ENCODE assay signal across 15 cellular contexts in genomic region chr7:80826520-80827237, GRCh38.
A peak's percentile ranks its signal among the peaks of the same experiment; 100 is the strongest.
DNase-seq lines count a peak whose midpoint lies in the region; ATAC-seq and TF ChIP-seq lines count a peak whose summit lies in the region.
"Had no signal": no experiment of that assay in that cellular context is flagged by ENCODE, and none has a peak within 500 bp of the region (broad histone marks: within the 10 kb centered on the region; RNA-seq: fewer than 3 reads in every experiment).

No MANE protein-coding gene starts in this region.

- peaks cover 69% of the 10 kb centered on the region for H3K36me3 ChIP-seq in RWPE2 (ENCODE audit: low read depth)
- H3K36me3 ChIP-seq in subcutaneous abdominal adipose tissue (ENCODE audit: control insufficient read depth in 5 of 5, insufficient read depth in 5 of 5, low read length in 5 of 5), result peaks cover 0 to 8% (median 2%) of the 10 kb centered on the region in 5 donors
- H3K36me3 ChIP-seq: spleen had no signal

- H3K9ac ChIP-seq in subcutaneous abdominal adipose tissue (ENCODE audit: low read length in 5 of 5), result no peak overlapping the region

- intact Hi-C loops in activated T-helper 1 cell treated with anti-CD3 and anti-CD28 coated beads, Interleukin-12 subunit alpha, Interleukin-12 subunit beta, Interleukin-2, Interleukin-4 antibody, amounts not matched to agents 30 ng/mL and 10 ng/mL and 1 ng/mL, durations not matched to agents 14 hours and 24 hours and 36 hours (cut with micrococcal nuclease), result no loop called here

- peak; percentile 57 for DNase-seq in H4 (ENCODE audit: low spot score)
- DNase-seq in RWPE2 (ENCODE audit: low spot score), result no peak
- peak; percentile 77 for DNase-seq in fibroblast of peridontal ligament (ENCODE audit: extremely low read depth)
- no peak for DNase-seq in NCI-H526 (lab: John Stamatoyannopoulos, UW)
- DNase-seq in activated T-helper 1 cell treated with anti-CD3 and anti-CD28 coated beads, Interleukin-12 subunit alpha, Interleukin-12 subunit beta, Interleukin-2, Interleukin-4 antibody, amounts not matched to agents 30 ng/mL and 10 ng/mL and 1 ng/mL, durations not matched to agents 14 hours and 24 hours and 36 hours (ENCODE audit: low spot score), result no peak
- no peak for DNase-seq in KG1 (lab: John Stamatoyannopoulos, UW)
- DNase-seq: activated CD4-positive, alpha-beta T cell treated with anti-CD3 and anti-CD28 coated beads, Interleukin-2, amount 10 ng/mL, durations not matched to agents 24 days and 14 days; activated T-cell treated with anti-CD3 and anti-CD28 coated beads, Interleukin-2, amount 50 U/mL, for 72 hours; effector memory CD8-positive, alpha-beta T cell; KBM-7; NCI-H2081 treated with DMSO at 0.1 percent for 48 hours; spleen had no signal

- no peaks in the 10 kb centered on the region for H3K36me3 Mint-ChIP-seq in activated T-helper 1 cell treated with anti-CD3 and anti-CD28 coated beads, Interleukin-12 subunit alpha, Interleukin-12 subunit beta, Interleukin-2, Interleukin-4 antibody, amounts not matched to agents 30 ng/mL and 10 ng/mL and 1 ng/mL, durations not matched to agents 14 hours and 24 hours and 36 hours (ENCODE audit: low read depth)
- H3K36me3 Mint-ChIP-seq: brain had no signal

- H3K4me3 ChIP-seq in RWPE2 (ENCODE audit: severe bottlenecking) (no peak overlapping the region), subcutaneous abdominal adipose tissue (ENCODE audit: low read depth in 1 of 5, low read length in 5 of 5) (no peak overlapping the region)
- H3K4me3 ChIP-seq: hepatocyte, spleen had no signal

- H3K27me3 ChIP-seq in RWPE2 (ENCODE audit: insufficient read depth, poor library complexity, severe bottlenecking) (no peaks in the 10 kb centered on the region), subcutaneous abdominal adipose tissue (ENCODE audit: control insufficient read depth in 5 of 5, insufficient read depth in 4 of 5, low read length in 5 of 5) (no peaks in the 10 kb centered on the region)
- H3K27me3 ChIP-seq: hepatocyte, spleen had no signal

- no peak overlapping the region for H3K27ac Mint-ChIP-seq in activated T-helper 1 cell treated with anti-CD3 and anti-CD28 coated beads, Interleukin-12 subunit alpha, Interleukin-12 subunit beta, Interleukin-2, Interleukin-4 antibody, amounts not matched to agents 30 ng/mL and 10 ng/mL and 1 ng/mL, durations not matched to agents 14 hours and 24 hours and 36 hours
- H3K27ac Mint-ChIP-seq: activated CD4-positive, alpha-beta T cell treated with anti-CD3 and anti-CD28 coated beads, Interleukin-2, amount 10 ng/mL, durations not matched to agents 24 days and 14 days; activated T-cell treated with anti-CD3 and anti-CD28 coated beads, Interleukin-2, amount 50 U/mL, for 72 hours; effector memory CD8-positive, alpha-beta T cell had no signal

- ATAC-seq in RWPE2 (ENCODE audit: low read depth), result peak; percentile 74
- ATAC-seq: activated T-cell treated with anti-CD3 and anti-CD28 coated beads, Interleukin-2, amount 50 U/mL, for 72 hours; effector memory CD8-positive, alpha-beta T cell had no signal

- TF ChIP-seq CTCF in RWPE2 (IDR thresholded peaks at IDR 0.05; ENCODE audit: poor library complexity, severe bottlenecking), result no peak

- peak overlapping the region; percentile 40 for H3K27ac ChIP-seq in RWPE2 (ENCODE audit: poor library complexity, severe bottlenecking)
- peak overlapping the region; percentile 54 for H3K27ac ChIP-seq in subcutaneous abdominal adipose tissue (ENCODE audit: low read depth, low read length)
- H3K27ac ChIP-seq: hepatocyte, spleen had no signal

- no peaks in the 10 kb centered on the region for H3K27me3 Mint-ChIP-seq in activated T-helper 1 cell treated with anti-CD3 and anti-CD28 coated beads, Interleukin-12 subunit alpha, Interleukin-12 subunit beta, Interleukin-2, Interleukin-4 antibody, amounts not matched to agents 30 ng/mL and 10 ng/mL and 1 ng/mL, durations not matched to agents 14 hours and 24 hours and 36 hours (ENCODE audit: insufficient read depth)
- H3K27me3 Mint-ChIP-seq: activated CD4-positive, alpha-beta T cell treated with anti-CD3 and anti-CD28 coated beads, Interleukin-2, amount 10 ng/mL, durations not matched to agents 24 days and 14 days; effector memory CD8-positive, alpha-beta T cell had no signal

- H3K4me3 Mint-ChIP-seq in activated T-helper 1 cell treated with anti-CD3 and anti-CD28 coated beads, Interleukin-12 subunit alpha, Interleukin-12 subunit beta, Interleukin-2, Interleukin-4 antibody, amounts not matched to agents 30 ng/mL and 10 ng/mL and 1 ng/mL, durations not matched to agents 14 hours and 24 hours and 36 hours, result no peak overlapping the region
- H3K4me3 Mint-ChIP-seq: activated CD4-positive, alpha-beta T cell treated with anti-CD3 and anti-CD28 coated beads, Interleukin-2, amount 10 ng/mL, durations not matched to agents 24 days and 14 days; activated T-cell treated with anti-CD3 and anti-CD28 coated beads, Interleukin-2, amount 50 U/mL, for 72 hours; effector memory CD8-positive, alpha-beta T cell had no signal

- H3K9me3 ChIP-seq in RWPE2 (ENCODE audit: severe bottlenecking), result no peaks in the 10 kb centered on the region
- H3K9me3 ChIP-seq in subcutaneous abdominal adipose tissue (ENCODE audit: control insufficient read depth in 5 of 5, low read length in 5 of 5), result no peaks in the 10 kb centered on the region
- H3K9me3 ChIP-seq: spleen had no signal

- H3K4me1 ChIP-seq in RWPE2 (ENCODE audit: insufficient read depth, poor library complexity, severe bottlenecking) (peaks cover 48% of the 10 kb centered on the region), subcutaneous abdominal adipose tissue (ENCODE audit: control insufficient read depth in 5 of 5, insufficient read depth in 5 of 5, low read length in 5 of 5) (peaks cover 0 to 35% (median 19%) of the 10 kb centered on the region in 5 donors)

- no peaks in the 10 kb centered on the region for H3K9me3 Mint-ChIP-seq in activated T-helper 1 cell treated with anti-CD3 and anti-CD28 coated beads, Interleukin-12 subunit alpha, Interleukin-12 subunit beta, Interleukin-2, Interleukin-4 antibody, amounts not matched to agents 30 ng/mL and 10 ng/mL and 1 ng/mL, durations not matched to agents 14 hours and 24 hours and 36 hours
- H3K9me3 Mint-ChIP-seq: activated CD4-positive, alpha-beta T cell treated with anti-CD3 and anti-CD28 coated beads, Interleukin-2, amount 10 ng/mL, durations not matched to agents 24 days and 14 days; brain had no signal

- H3K4me1 Mint-ChIP-seq in activated T-helper 1 cell treated with anti-CD3 and anti-CD28 coated beads, Interleukin-12 subunit alpha, Interleukin-12 subunit beta, Interleukin-2, Interleukin-4 antibody, amounts not matched to agents 30 ng/mL and 10 ng/mL and 1 ng/mL, durations not matched to agents 14 hours and 24 hours and 36 hours (ENCODE audit: low read depth), result no peaks in the 10 kb centered on the region
- H3K4me1 Mint-ChIP-seq: activated CD4-positive, alpha-beta T cell treated with anti-CD3 and anti-CD28 coated beads, Interleukin-2, amount 10 ng/mL, durations not matched to agents 24 days and 14 days had no signal

Comparison
In these comparisons a context has a peak if more than half of its experiments do, and no peak if none do; other contexts are left out.
1. DNase-seq: peak in H4 (single experiment) and fibroblast of peridontal ligament (single experiment); none in RWPE2 (single experiment), NCI-H526 (0 of 2), activated T-helper 1 cell treated with anti-CD3 and anti-CD28 coated beads, Interleukin-12 subunit alpha, Interleukin-12 subunit beta, Interleukin-2, Interleukin-4 antibody, amounts not matched to agents 30 ng/mL and 10 ng/mL and 1 ng/mL, durations not matched to agents 14 hours and 24 hours and 36 hours (single experiment) and KG1 (single experiment).